ENCODE assay signal across 14 cellular contexts in the genomic region with DNA sequence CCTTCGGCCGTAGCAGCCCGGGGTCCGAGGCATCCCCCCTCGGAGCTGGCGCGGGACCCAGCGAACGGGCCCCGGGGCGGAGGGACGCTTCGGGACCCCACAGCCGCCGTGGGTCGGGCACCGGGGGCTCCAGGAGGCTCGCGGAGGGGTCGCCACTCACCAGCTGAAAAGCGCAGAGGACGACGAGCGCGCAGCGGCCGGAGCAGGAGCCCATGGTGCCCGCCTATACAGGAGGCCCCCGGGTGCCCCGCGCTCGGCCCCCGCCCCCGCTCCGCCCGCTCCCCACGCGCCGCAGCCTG. TPM values are rescaled to one million over a fixed set of nuclear protein-coding genes. Genes with fewer than 3 reads are reported as not detected.
DNase-seq lines count a peak whose midpoint lies in the region; ATAC-seq, FAIRE-seq and TF ChIP-seq lines count a peak whose summit lies in the region.
"Had no signal": no experiment of that assay in that cellular context is flagged by ENCODE, and none has a peak within 500 bp of the region (broad histone marks: within the 10 kb centered on the region; RNA-seq: fewer than 3 reads in every experiment).

A gene (minus strand): TSS at position 227 of the 299 bp plus-strand sequence. CDS start 13 bp downstream, at position 214.

- H3K36me3 ChIP-seq in H7 (replicated peaks; ENCODE audit: control insufficient read depth, insufficient read depth, low read length): no peaks in the 10 kb centered on the region
- H3K36me3 ChIP-seq in kidney (ENCODE audit: control insufficient read depth in 1 of 2, insufficient read depth in 2 of 2, low read length in 2 of 2): no peaks in the 10 kb centered on the region
- H3K36me3 ChIP-seq in skeletal muscle tissue (ENCODE audit: control insufficient read depth in 3 of 3, insufficient read depth in 3 of 3, low read length in 3 of 3): no peaks in the 10 kb centered on the region

- H3K27ac ChIP-seq in kidney (ENCODE audit: low read depth in 2 of 2, low read length in 2 of 2) (no peak within 1 kb of the TSS), skeletal muscle tissue (ENCODE audit: low read depth, low read length) (no peak within 1 kb of the TSS)

- CTCF ChIA-PET in MCF 10A (lab: Yijun Ruan, JAX): interaction anchor here (7.1 kb wide), 1 partner anchor 30 kb away, joined by 45 read pairs; no protein-coding TSS in a partner anchor

- no peak for TF ChIP-seq CTCF in MCF 10A (IDR thresholded peaks at IDR 0.05; ENCODE audit: unreplicated experiment)
- TF ChIP-seq CTCF in kidney (IDR thresholded peaks at IDR 0.05; ENCODE audit: borderline replicate concordance, extremely low read depth, insufficient read depth): no peak

- H3K4me1 ChIP-seq in kidney (ENCODE audit: control insufficient read depth in 1 of 2, insufficient read depth in 1 of 2, low read depth in 1 of 2, low read length in 2 of 2): peaks cover 0 to 4% of the 10 kb centered on the region in 2 donors
- peaks cover 0 to 4% (median 0%) of the 10 kb centered on the region in 3 donors for H3K4me1 ChIP-seq in skeletal muscle tissue (ENCODE audit: control insufficient read depth in 3 of 3, insufficient read depth in 3 of 3, low read length in 3 of 3)

- H3K27me3 ChIP-seq in H7 (ENCODE audit: control insufficient read depth, insufficient read depth, low read length): peaks cover 38% of the 10 kb centered on the region
- H3K27me3 ChIP-seq in skeletal muscle tissue (ENCODE audit: control insufficient read depth in 3 of 3, insufficient read depth in 3 of 3, low read length in 3 of 3): peaks cover 61 to 81% (median 71%) of the 10 kb centered on the region in 3 donors

- ATAC-seq in GM21423 (IDR thresholded peaks at IDR 0.05; ENCODE audit: unreplicated experiment) (no peak), HG03135 (IDR thresholded peaks at IDR 0.05; ENCODE audit: unreplicated experiment) (no peak), GM19452 (IDR thresholded peaks at IDR 0.05; ENCODE audit: unreplicated experiment) (no peak)

- peaks cover 27% of the 10 kb centered on the region for H3K4me1 Mint-ChIP-seq in MCF 10A (ENCODE audit: insufficient read depth, unreplicated experiment)

- H3K27ac Mint-ChIP-seq in MCF 10A (ENCODE audit: low read depth, unreplicated experiment): peak within 1 kb of the TSS; percentile 89
- H3K27ac Mint-ChIP-seq: activated T-cell treated with anti-CD3 and anti-CD28 coated beads, Interleukin-2, amount 50 U/mL, for 24 hours had no signal

- peaks cover 7% of the 10 kb centered on the region for H3K9me3 Mint-ChIP-seq in MCF 10A (ENCODE audit: unreplicated experiment)
- H3K9me3 Mint-ChIP-seq: activated T-cell treated with anti-CD3 and anti-CD28 coated beads, Interleukin-2, amount 50 U/mL, for 24 hours had no signal

- POLR2A ChIA-PET in MCF 10A (lab: Yijun Ruan, JAX): interaction anchor here (0.6 kb wide), 1 partner anchor 726 kb away, joined by 3 read pairs; no protein-coding TSS in a partner anchor

- H3K4me3 ChIP-seq in H7 (ENCODE audit: insufficient read depth, low read depth, low read length): peak within 1 kb of the TSS; percentile 49
- H3K4me3 ChIP-seq in kidney (ENCODE audit: low read length in 2 of 2): no peak within 1 kb of the TSS
- H3K4me3 ChIP-seq in skeletal muscle tissue (ENCODE audit: low read length in 3 of 3): no peak within 1 kb of the TSS

- no peaks in the 10 kb centered on the region for H3K36me3 Mint-ChIP-seq in MCF 10A (ENCODE audit: insufficient read depth, unreplicated experiment)

- H3K9ac ChIP-seq in kidney (ENCODE audit: low read length in 2 of 2) (no peak within 1 kb of the TSS), skeletal muscle tissue (ENCODE audit: low read depth in 1 of 3, low read length in 3 of 3) (no peak within 1 kb of the TSS)

- no TSS peak for BruUV-seq in MCF 10A (replicated peaks; lab: Mats Ljungman, UMichigan)

- no peaks in the 10 kb centered on the region for H3K9me3 ChIP-seq in kidney (ENCODE audit: control insufficient read depth in 1 of 2, low read length in 2 of 2)
- H3K9me3 ChIP-seq in skeletal muscle tissue (ENCODE audit: control insufficient read depth in 3 of 3, low read length in 3 of 3): no peaks in the 10 kb centered on the region

- DNase-seq in H7 (no peak), MCF 10A (ENCODE audit: unreplicated experiment) (no peak), kidney (no peak), cerebellar cortex (ENCODE audit: low spot score) (no peak)
- DNase-seq: activated T-cell treated with anti-CD3 and anti-CD28 coated beads, Interleukin-2, amount 50 U/mL, for 24 hours; central memory CD4-positive, alpha-beta T cell; NCI-H1436 had no signal

- H3K4me3 Mint-ChIP-seq in MCF 10A (ENCODE audit: unreplicated experiment): no peak within 1 kb of the TSS
- H3K4me3 Mint-ChIP-seq: activated T-cell treated with anti-CD3 and anti-CD28 coated beads, Interleukin-2, amount 50 U/mL, for 24 hours had no signal

- no peak for FAIRE-seq in kidney (lab: Jason Lieb, UNC)
- FAIRE-seq: HepG2, TTC549 had no signal

- intact Hi-C loops in MCF 10A (cut with micrococcal nuclease): no loop called here
- intact Hi-C loops in kidney (cut with DNase I): no loop called here

- peaks cover 39% of the 10 kb centered on the region for H3K27me3 Mint-ChIP-seq in MCF 10A (ENCODE audit: insufficient read depth, unreplicated experiment)

RNA-seq across cellular contexts. Expression of the gene that starts here (rescaled TPM):
- 3.0 and 4.8 TPM in 2 replicates for total RNA-seq in H7 (2014; rRNA removed; shearing (Covaris generic))
- total RNA-seq in MCF 10A (2022): not detected in 2 replicates
- 29.7 TPM for total RNA-seq in kidney
- polyA plus RNA-seq in kidney (ENCODE audit: insufficient read depth, low read depth, low replicate concordance): 107 TPM
- total RNA-seq in skeletal muscle tissue: 13.6 TPM
- total RNA-seq: HepG2, subcutaneous adipose tissue had no signal
- polyA plus RNA-seq: HepG2 had no signal
